13 cellular contexts compared by ENCODE assay signal in the genomic region with DNA sequence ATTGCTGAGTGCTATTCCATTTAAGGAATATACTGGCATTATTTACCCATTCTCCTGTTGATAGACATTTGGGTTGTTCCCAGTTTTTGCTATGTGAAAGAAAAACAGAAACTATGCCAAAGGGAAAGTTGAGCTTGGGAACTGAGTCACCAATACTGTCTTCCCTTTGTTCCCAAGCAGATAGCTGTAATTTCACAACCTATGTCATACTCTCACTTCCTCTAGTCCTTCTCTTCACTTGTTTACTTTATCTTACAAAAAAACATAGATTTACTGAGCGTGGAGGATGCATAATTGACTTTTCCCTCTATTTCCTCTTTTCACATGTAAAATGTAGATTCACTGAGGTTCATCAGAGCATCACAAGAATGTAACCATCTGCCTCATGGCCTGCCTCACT. TPM values are rescaled to one million over a fixed set of nuclear protein-coding genes. Genes with fewer than 3 reads are reported as not detected.
DNase-seq lines count a peak whose midpoint lies in the region; ATAC-seq and TF ChIP-seq lines count a peak whose summit lies in the region.
"Had no signal": no experiment of that assay in that cellular context is flagged by ENCODE, and none has a peak within 500 bp of the region (broad histone marks: within the 10 kb centered on the region; RNA-seq: fewer than 3 reads in every experiment).

No MANE protein-coding gene starts in this region.

- H3K9me3 ChIP-seq in breast epithelium, result no peaks in the 10 kb centered on the region
- H3K9me3 ChIP-seq in neural progenitor cell (ENCODE audit: low read depth), result no peaks in the 10 kb centered on the region

- no peaks in the 10 kb centered on the region for H3K27me3 Mint-ChIP-seq in MCF 10A (ENCODE audit: insufficient read depth, unreplicated experiment)
- H3K27me3 Mint-ChIP-seq in neural progenitor cell (ENCODE audit: insufficient read depth, low read depth), result peaks cover 2% of the 10 kb centered on the region

- no peaks in the 10 kb centered on the region for H4K20me1 ChIP-seq in neural progenitor cell (ENCODE audit: low read depth)

- H3K4me2 ChIP-seq in neural progenitor cell, result no peak overlapping the region
- H3K4me2 ChIP-seq: A549 had no signal

- H3K4me1 ChIP-seq in breast epithelium, result no peaks in the 10 kb centered on the region
- H3K4me1 ChIP-seq in neural progenitor cell, result no peaks in the 10 kb centered on the region
- H3K4me1 ChIP-seq: A549 had no signal

- no peaks in the 10 kb centered on the region for H3F3A ChIP-seq in neural progenitor cell (ENCODE audit: low read depth)

- intact Hi-C loops in MCF 10A (cut with micrococcal nuclease) (loop anchor here (1.0 to 2.0 kb wide), 2 partner anchors 32 to 98 kb away; partner anchors contain the start of gene PGBD5), breast epithelium (cut with DNase I; ENCODE audit: low total_unique reads) (no loop called here)

- H3K36me3 ChIP-seq in breast epithelium (no peaks in the 10 kb centered on the region), neural progenitor cell (no peaks in the 10 kb centered on the region)

- ATAC-seq in HG03378 (IDR thresholded peaks at IDR 0.05; ENCODE audit: unreplicated experiment), result no peak
- ATAC-seq: A549 had no signal

- CTCF ChIA-PET in MCF 10A (lab: Yijun Ruan, JAX), result interaction anchor here (0.7 to 1.6 kb wide), 7 partner anchors 14 to 763 kb away, joined by 3 to 5 read pairs (median 3); partner anchors contain the start of gene PGBD5

- H3K79me2 ChIP-seq in neural progenitor cell (ENCODE audit: low read depth), result no peaks in the 10 kb centered on the region

- H3K9ac ChIP-seq in neural progenitor cell, result no peak overlapping the region

- H3K4me1 Mint-ChIP-seq in MCF 10A (ENCODE audit: insufficient read depth, unreplicated experiment), result peaks cover 26% of the 10 kb centered on the region
- H3K4me1 Mint-ChIP-seq in neural progenitor cell, result no peaks in the 10 kb centered on the region
- H3K4me1 Mint-ChIP-seq: activated CD4-positive, alpha-beta T cell treated with anti-CD3 and anti-CD28 coated beads, Interleukin-2, amount 10 ng/mL, durations not matched to agents 24 days and 14 days had no signal

- H3K27me3 ChIP-seq in breast epithelium, result peaks cover 0 to 5% of the 10 kb centered on the region in 2 donors
- no peaks in the 10 kb centered on the region for H3K27me3 ChIP-seq in neural progenitor cell

- H3K27ac ChIP-seq in breast epithelium (no peak overlapping the region), neural progenitor cell (no peak overlapping the region)
- H3K27ac ChIP-seq: A549 had no signal

- H3K27ac Mint-ChIP-seq in MCF 10A (ENCODE audit: low read depth, unreplicated experiment), result peak overlapping the region; percentile 75
- no peak overlapping the region for H3K27ac Mint-ChIP-seq in neural progenitor cell
- H3K27ac Mint-ChIP-seq: activated CD4-positive, alpha-beta T cell treated with anti-CD3 and anti-CD28 coated beads, Interleukin-2, amount 10 ng/mL, durations not matched to agents 24 days and 14 days had no signal

- POLR2A ChIA-PET in MCF 10A (lab: Yijun Ruan, JAX), result interaction anchor here (0.6 to 3.1 kb wide), 16 partner anchors 27 to 1248 kb away, joined by 3 to 27 read pairs (median 3); partner anchors contain the start of genes COG2 and PGBD5

- BruUV-seq in MCF 10A (replicated peaks; lab: Mats Ljungman, UMichigan), result no TSS peak

- H3K4me3 Mint-ChIP-seq in MCF 10A (ENCODE audit: unreplicated experiment), result peak overlapping the region; percentile 0
- H3K4me3 Mint-ChIP-seq in neural progenitor cell, result no peak overlapping the region
- H3K4me3 Mint-ChIP-seq: activated CD4-positive, alpha-beta T cell treated with anti-CD3 and anti-CD28 coated beads, Interleukin-2, amount 10 ng/mL, durations not matched to agents 24 days and 14 days had no signal

- DNase-seq in MCF 10A (ENCODE audit: unreplicated experiment), result peak; percentile 99
- no peak for DNase-seq in breast epithelium (ENCODE audit: low spot score in 2 of 2)
- peak; percentile 1 for DNase-seq in amniotic epithelial cell (ENCODE audit: low read depth)
- peak; percentile 59 for DNase-seq in iris pigment epithelial cell (ENCODE audit: low read depth)
- no peak for DNase-seq in neural progenitor cell (ENCODE audit: low spot score)
- no peak for DNase-seq in islet precursor cell
- DNase-seq in anterior cingulate cortex (lab: John Stamatoyannopoulos, UW), result no peak
- DNase-seq: activated CD4-positive, alpha-beta T cell treated with anti-CD3 and anti-CD28 coated beads, Interleukin-2, amount 10 ng/mL, durations not matched to agents 24 days and 14 days; central memory CD4-positive, alpha-beta T cell; DMS 273 treated with DMSO at 0.1 percent for 48 hours; NCI-H510A treated with DMSO at 0.1 percent for 48 hours had no signal

- H3K36me3 Mint-ChIP-seq in MCF 10A (ENCODE audit: insufficient read depth, unreplicated experiment), result no peaks in the 10 kb centered on the region
- H3K36me3 Mint-ChIP-seq in neural progenitor cell, result no peaks in the 10 kb centered on the region

- TF ChIP-seq CTCF in MCF 10A (IDR thresholded peaks at IDR 0.05; ENCODE audit: unreplicated experiment) (no peak), breast epithelium (IDR thresholded peaks at IDR 0.05) (no peak), neural progenitor cell (IDR thresholded peaks at IDR 0.05) (no peak)

- no peaks in the 10 kb centered on the region for H3K9me3 Mint-ChIP-seq in MCF 10A (ENCODE audit: unreplicated experiment)
- no peaks in the 10 kb centered on the region for H3K9me3 Mint-ChIP-seq in neural progenitor cell
- H3K9me3 Mint-ChIP-seq: activated CD4-positive, alpha-beta T cell treated with anti-CD3 and anti-CD28 coated beads, Interleukin-2, amount 10 ng/mL, durations not matched to agents 24 days and 14 days had no signal

- no peak overlapping the region for H2AFZ ChIP-seq in neural progenitor cell (replicated peaks)

- no peak for TF ChIP-seq POLR2A in breast epithelium (IDR thresholded peaks at IDR 0.05)

- H3K4me3 ChIP-seq in breast epithelium (no peak overlapping the region), neural progenitor cell (no peak overlapping the region)
- H3K4me3 ChIP-seq: A549 had no signal

RNA-seq across cellular contexts. Expression of gene PGBD5, which starts 32.4 kb away (rescaled TPM):
- total RNA-seq in MCF 10A (2022), result 0.83 and 1.2 TPM in 2 replicates
- under 1 TPM; 0.48 to 0.98 (median 0.59) TPM for total RNA-seq in breast epithelium
- 1.2 and 3.6 TPM in 2 replicates for total RNA-seq in neural progenitor cell (ENCODE audit: low replicate concordance)

Comparison
In these comparisons a context has a peak if more than half of its experiments do, and no peak if none do; other contexts are left out.
1. DNase-seq: peak in MCF 10A (single experiment), amniotic epithelial cell (single experiment) and iris pigment epithelial cell (single experiment); none in breast epithelium (0 of 2), neural progenitor cell (single experiment), islet precursor cell (single experiment) and anterior cingulate cortex (0 of 58).